Comparison of ENCODE assay signal across 8 cellular contexts in the genomic region with DNA sequence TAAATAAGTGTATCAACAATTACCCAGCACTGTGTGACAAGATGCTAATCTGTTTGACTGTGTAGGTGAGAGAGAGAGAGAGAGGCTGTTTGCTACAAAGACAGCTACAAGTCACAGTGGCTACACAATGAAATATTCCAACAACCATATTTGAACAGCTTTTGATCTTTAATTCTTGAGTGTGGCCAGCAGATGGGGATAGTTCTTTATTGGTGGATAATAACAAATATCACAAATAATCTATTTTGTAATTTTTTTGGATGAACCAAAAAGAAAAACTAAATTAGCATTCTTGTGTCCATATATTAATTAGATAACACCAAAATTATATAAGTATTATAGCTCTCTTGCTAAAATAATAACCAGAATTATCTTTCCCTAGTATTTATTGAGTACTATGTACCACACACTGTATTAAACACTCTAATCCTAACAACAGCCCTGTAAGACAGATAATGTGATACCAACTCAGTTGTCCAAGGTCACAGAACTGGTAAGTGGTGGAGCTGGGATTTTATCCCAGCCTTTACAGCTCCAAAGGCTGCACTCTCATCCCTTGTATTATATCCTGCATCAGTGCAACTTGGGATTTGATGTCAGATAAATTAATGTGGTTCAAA.
DNase-seq lines count a peak whose midpoint lies in the region; ATAC-seq and FAIRE-seq lines count a peak whose summit lies in the region.

No MANE protein-coding gene starts in this region.

- ATAC-seq in HG03520 (IDR thresholded peaks at IDR 0.05; ENCODE audit: unreplicated experiment) (no peak), GM18511 (IDR thresholded peaks at IDR 0.05; ENCODE audit: unreplicated experiment) (no peak)

- H3K27ac ChIP-seq in small intestine (ENCODE audit: low read depth in 1 of 2, low read length in 1 of 2): no peak overlapping the region

- H3K4me1 ChIP-seq in small intestine (ENCODE audit: control insufficient read depth in 2 of 2, insufficient read depth in 1 of 2, low read depth in 1 of 2, low read length in 1 of 2): no peaks in the 10 kb centered on the region

- DNase-seq in SIG-M5 treated with dmso at 0.1 percent for 504 hours (lab: John Stamatoyannopoulos, UW; ENCODE audit: unreplicated experiment) (peak; percentile 24), SIG-M5 (lab: John Stamatoyannopoulos, UW) (no peak), NCI-H526 treated with DMSO at 0.1 percent for 48 hours (lab: John Stamatoyannopoulos, UW) (peak; percentile 7), small intestine (peak; percentile 36)
- no peak for DNase-seq in activated effector memory CD4-positive, alpha-beta T cell treated with Interleukin-2 at 50 U/mL for 16 hours

- no peaks in the 10 kb centered on the region for H3K36me3 ChIP-seq in small intestine (ENCODE audit: control insufficient read depth in 2 of 2, insufficient read depth in 2 of 2, low read length in 2 of 2)

- no peaks in the 10 kb centered on the region for H3K9me3 ChIP-seq in small intestine (ENCODE audit: control insufficient read depth, low read depth)

- H3K4me3 ChIP-seq in small intestine (ENCODE audit: low read depth in 1 of 2, low read length in 2 of 2): no peak overlapping the region

- FAIRE-seq in endometrium (lab: Jason Lieb, UNC): peak; percentile 80
- no peak for FAIRE-seq in small intestine (lab: Jason Lieb, UNC)

- no peaks in the 10 kb centered on the region for H3K27me3 ChIP-seq in small intestine (ENCODE audit: control insufficient read depth in 2 of 2, insufficient read depth in 2 of 2, low read length in 2 of 2)

Comparison
In these comparisons a context has a peak if more than half of its experiments do, and no peak if none do; other contexts are left out.
1. DNase-seq: peak in SIG-M5 treated with dmso at 0.1 percent for 504 hours (single experiment), NCI-H526 treated with DMSO at 0.1 percent for 48 hours (single experiment) and small intestine (single experiment); none in SIG-M5 (single experiment) and activated effector memory CD4-positive, alpha-beta T cell treated with Interleukin-2 at 50 U/mL for 16 hours (single experiment).